Comparison of ENCODE assay signal across 1 cellular context in the genomic region with DNA sequence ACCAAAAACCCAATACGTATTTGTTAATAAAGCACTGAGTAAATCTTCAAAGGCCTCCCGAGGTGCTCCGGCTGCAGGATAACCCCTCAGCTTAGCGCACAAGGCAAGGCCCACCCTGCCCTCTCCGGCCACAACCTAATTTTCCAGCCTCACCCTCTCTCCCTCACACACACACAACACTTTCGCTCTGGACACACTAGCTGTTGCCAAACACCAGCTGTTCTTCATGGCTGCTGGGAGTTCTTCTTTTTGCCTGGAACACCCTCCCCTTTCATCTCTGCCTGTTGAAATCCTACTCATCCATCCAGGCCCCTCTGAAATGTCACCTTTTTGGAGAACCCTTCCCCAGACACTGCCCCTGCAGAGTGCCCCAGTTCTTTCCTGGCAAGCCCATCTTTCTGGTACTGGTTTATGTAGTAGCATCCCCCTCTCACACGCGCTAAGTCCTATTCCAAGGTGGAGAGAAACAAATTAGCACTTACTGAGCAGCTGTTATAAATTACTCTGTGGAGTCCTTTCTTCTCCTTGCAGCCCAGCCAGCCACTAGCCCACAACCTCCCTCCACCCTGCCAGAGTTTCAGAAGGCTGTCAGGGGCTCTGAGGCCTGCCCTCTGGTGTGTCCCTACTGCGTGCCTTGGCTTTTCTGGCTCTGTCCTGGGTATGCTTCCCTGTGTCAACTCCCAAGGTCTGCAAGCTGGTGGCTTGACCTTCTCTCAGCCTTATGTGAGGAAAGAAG.
A peak's percentile ranks its signal among the peaks of the same experiment; 100 is the strongest.
TF ChIP-seq lines count a peak whose summit lies in the region.

No MANE protein-coding gene starts in this region.

TF ChIP-seq in K562, 482 proteins besides CTCF, POLR2A, EP300 and RAD21 (continued from another document):
- TF ChIP-seq, protein P1, sequence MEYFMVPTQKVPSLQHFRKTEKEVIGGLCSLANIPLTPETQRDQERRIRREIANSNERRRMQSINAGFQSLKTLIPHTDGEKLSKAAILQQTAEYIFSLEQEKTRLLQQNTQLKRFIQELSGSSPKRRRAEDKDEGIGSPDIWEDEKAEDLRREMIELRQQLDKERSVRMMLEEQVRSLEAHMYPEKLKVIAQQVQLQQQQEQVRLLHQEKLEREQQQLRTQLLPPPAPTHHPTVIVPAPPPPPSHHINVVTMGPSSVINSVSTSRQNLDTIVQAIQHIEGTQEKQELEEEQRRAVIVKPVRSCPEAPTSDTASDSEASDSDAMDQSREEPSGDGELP (CRISPR knock-in tag; IDR thresholded peaks at IDR 0.05; ENCODE audit: borderline replicate concordance), result 0 out of 2 replicates have a peak, but pooled peaks have one; percentile 15
